1 cellular context compared by ENCODE assay signal in the genomic region with DNA sequence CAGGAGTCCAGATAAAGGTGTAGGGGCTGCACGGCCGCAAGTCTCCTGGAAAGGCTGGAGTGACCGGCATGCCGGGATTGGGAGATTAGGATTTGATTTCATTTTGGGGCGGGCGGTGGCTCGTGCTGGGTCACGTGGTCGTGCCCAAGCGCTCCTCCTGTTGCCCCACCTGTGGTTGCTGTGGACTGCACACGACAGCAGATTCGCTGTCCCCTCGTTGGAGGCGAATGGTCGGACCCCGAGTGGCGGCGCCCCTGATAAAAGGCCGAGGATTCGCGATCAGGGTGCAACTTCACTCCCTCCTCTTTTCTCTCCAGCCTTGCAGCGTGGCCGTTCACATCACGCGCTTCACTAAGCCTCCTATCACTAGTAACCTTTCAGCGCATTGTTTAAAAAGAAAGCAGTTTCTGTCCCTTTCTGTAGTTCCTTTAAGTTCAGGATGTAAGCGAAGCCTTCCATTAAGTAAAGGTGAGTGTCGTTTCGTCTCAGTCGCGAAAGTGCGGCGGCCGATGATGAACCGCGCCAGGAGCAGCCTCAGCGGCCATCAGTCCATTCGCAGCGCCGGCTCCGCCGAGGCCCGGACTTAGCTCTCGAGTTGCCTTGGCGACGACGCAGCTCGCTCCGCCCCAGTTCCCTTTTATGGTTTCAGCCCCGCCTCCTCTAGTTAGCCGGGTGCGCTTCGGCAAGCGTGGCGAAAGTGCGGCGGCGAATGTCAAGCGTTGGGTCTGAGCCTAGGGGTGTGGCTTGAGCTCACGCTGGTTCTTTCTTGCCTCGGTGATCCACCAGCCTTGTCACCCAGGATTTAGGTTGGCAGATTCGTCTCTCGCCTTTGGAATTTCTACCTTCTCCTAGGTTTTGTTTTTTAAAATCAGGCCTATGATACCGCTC.
TF ChIP-seq lines count a peak whose summit lies in the region.

No MANE protein-coding gene starts in this region.

TF ChIP-seq in K562, 482 proteins besides CTCF, POLR2A, EP300 and RAD21 (continued from another document and continues in another):
- TF ChIP-seq, protein P1, sequence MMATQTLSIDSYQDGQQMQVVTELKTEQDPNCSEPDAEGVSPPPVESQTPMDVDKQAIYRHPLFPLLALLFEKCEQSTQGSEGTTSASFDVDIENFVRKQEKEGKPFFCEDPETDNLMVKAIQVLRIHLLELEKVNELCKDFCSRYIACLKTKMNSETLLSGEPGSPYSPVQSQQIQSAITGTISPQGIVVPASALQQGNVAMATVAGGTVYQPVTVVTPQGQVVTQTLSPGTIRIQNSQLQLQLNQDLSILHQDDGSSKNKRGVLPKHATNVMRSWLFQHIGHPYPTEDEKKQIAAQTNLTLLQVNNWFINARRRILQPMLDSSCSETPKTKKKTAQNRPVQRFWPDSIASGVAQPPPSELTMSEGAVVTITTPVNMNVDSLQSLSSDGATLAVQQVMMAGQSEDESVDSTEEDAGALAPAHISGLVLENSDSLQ (IDR thresholded peaks at IDR 0.05): no peak
- TF ChIP-seq, protein P2, sequence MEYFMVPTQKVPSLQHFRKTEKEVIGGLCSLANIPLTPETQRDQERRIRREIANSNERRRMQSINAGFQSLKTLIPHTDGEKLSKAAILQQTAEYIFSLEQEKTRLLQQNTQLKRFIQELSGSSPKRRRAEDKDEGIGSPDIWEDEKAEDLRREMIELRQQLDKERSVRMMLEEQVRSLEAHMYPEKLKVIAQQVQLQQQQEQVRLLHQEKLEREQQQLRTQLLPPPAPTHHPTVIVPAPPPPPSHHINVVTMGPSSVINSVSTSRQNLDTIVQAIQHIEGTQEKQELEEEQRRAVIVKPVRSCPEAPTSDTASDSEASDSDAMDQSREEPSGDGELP (CRISPR knock-in tag; IDR thresholded peaks at IDR 0.05; ENCODE audit: borderline replicate concordance): peak; percentile 46; the same call in 1 of the 2 replicates
- TF ChIP-seq SMARCA4 (IDR thresholded peaks at IDR 0.05) (no peak), ZBTB1 (CRISPR knock-in tag; IDR thresholded peaks at IDR 0.05; ENCODE audit: borderline replicate concordance, low read depth) (no peak), MCM2 (IDR thresholded peaks at IDR 0.05; ENCODE audit: low read depth) (no peak), ZNF551 (CRISPR knock-in tag; IDR thresholded peaks at IDR 0.05) (no peak), ZNF282 (CRISPR knock-in tag; IDR thresholded peaks at IDR 0.05) (no peak), SMARCA5 (IDR thresholded peaks at IDR 0.05) (no peak), GABPA (tag; conservative IDR thresholded peaks at IDR 0.05; ENCODE audit: low read depth) (no peak), IFI16 (CRISPR knock-in tag; IDR thresholded peaks at IDR 0.05) (no peak), NFIX (CRISPR knock-in tag; IDR thresholded peaks at IDR 0.05; ENCODE audit: low read depth) (no peak), LARP7 (IDR thresholded peaks at IDR 0.05) (no peak), SRF (CRISPR knock-in tag; IDR thresholded peaks at IDR 0.05) (peak; percentile 88 to 97), RBM14 (IDR thresholded peaks at IDR 0.05; ENCODE audit: borderline replicate concordance, insufficient read depth, low read depth, low read length) (no peak), FOXK2 (conservative IDR thresholded peaks at IDR 0.05 in 1 of 2, IDR thresholded peaks at IDR 0.05 in 1 of 2; ENCODE audit: low read depth in 2 of 2) (no peak), ESRRA (IDR thresholded peaks at IDR 0.05; ENCODE audit: borderline replicate concordance, low read depth) (no peak), ZNF143 (CRISPR knock-in tag; IDR thresholded peaks at IDR 0.05) (no peak), MEF2D (tag; conservative IDR thresholded peaks at IDR 0.05; ENCODE audit: low read depth) (no peak), PTTG1 (tag; IDR thresholded peaks at IDR 0.05; ENCODE audit: low read depth) (no peak), ZNF668 (CRISPR knock-in tag; IDR thresholded peaks at IDR 0.05) (no peak), ZFP30 (CRISPR knock-in tag; IDR thresholded peaks at IDR 0.05; ENCODE audit: borderline replicate concordance) (no peak), HMGN3 (IDR thresholded peaks at IDR 0.05; ENCODE audit: borderline replicate concordance, extremely low read depth, insufficient read length, low read depth, low read length) (peak; percentile 74), XRCC4 (IDR thresholded peaks at IDR 0.05; ENCODE audit: extremely low read depth, insufficient read depth, insufficient read length) (no peak), TRIM28 (IDR thresholded peaks at IDR 0.05) (no peak), TCF7 (IDR thresholded peaks at IDR 0.05; ENCODE audit: borderline replicate concordance) (no peak), OTX1 (CRISPR knock-in tag; IDR thresholded peaks at IDR 0.05) (no peak), ZNF263 (CRISPR knock-in tag; IDR thresholded peaks at IDR 0.05; ENCODE audit: borderline replicate concordance) (no peak), XRCC5 (IDR thresholded peaks at IDR 0.05; ENCODE audit: low read depth, low read length) (no peak), TOE1 (IDR thresholded peaks at IDR 0.05; ENCODE audit: borderline replicate concordance) (peak; percentile 77), TOE1 (CRISPR knock-in tag; IDR thresholded peaks at IDR 0.05; ENCODE audit: borderline replicate concordance, low read depth) (no peak), RNF2 (IDR thresholded peaks at IDR 0.05) (no peak), NFRKB (IDR thresholded peaks at IDR 0.05; ENCODE audit: low read depth) (0 out of 2 replicates have a peak, but pooled peaks have one; percentile 28), ZNF274 (IDR thresholded peaks at IDR 0.05; ENCODE audit: borderline replicate concordance, low read depth, low read length) (no peak), ZNF57 (CRISPR knock-in tag; IDR thresholded peaks at IDR 0.05) (no peak)
- TF ChIP-seq, protein P3, sequence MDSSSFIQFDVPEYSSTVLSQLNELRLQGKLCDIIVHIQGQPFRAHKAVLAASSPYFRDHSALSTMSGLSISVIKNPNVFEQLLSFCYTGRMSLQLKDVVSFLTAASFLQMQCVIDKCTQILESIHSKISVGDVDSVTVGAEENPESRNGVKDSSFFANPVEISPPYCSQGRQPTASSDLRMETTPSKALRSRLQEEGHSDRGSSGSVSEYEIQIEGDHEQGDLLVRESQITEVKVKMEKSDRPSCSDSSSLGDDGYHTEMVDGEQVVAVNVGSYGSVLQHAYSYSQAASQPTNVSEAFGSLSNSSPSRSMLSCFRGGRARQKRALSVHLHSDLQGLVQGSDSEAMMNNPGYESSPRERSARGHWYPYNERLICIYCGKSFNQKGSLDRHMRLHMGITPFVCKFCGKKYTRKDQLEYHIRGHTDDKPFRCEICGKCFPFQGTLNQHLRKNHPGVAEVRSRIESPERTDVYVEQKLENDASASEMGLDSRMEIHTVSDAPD (CRISPR knock-in tag; IDR thresholded peaks at IDR 0.05): no peak
- TF ChIP-seq, protein P4, sequence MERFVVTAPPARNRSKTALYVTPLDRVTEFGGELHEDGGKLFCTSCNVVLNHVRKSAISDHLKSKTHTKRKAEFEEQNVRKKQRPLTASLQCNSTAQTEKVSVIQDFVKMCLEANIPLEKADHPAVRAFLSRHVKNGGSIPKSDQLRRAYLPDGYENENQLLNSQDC (CRISPR knock-in tag; IDR thresholded peaks at IDR 0.05): no peak
- TF ChIP-seq, protein P5, sequence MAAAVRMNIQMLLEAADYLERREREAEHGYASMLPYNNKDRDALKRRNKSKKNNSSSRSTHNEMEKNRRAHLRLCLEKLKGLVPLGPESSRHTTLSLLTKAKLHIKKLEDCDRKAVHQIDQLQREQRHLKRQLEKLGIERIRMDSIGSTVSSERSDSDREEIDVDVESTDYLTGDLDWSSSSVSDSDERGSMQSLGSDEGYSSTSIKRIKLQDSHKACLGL (CRISPR knock-in tag; IDR thresholded peaks at IDR 0.05; ENCODE audit: borderline replicate concordance, poor library complexity, severe bottlenecking): no peak
- TF ChIP-seq, protein P6, sequence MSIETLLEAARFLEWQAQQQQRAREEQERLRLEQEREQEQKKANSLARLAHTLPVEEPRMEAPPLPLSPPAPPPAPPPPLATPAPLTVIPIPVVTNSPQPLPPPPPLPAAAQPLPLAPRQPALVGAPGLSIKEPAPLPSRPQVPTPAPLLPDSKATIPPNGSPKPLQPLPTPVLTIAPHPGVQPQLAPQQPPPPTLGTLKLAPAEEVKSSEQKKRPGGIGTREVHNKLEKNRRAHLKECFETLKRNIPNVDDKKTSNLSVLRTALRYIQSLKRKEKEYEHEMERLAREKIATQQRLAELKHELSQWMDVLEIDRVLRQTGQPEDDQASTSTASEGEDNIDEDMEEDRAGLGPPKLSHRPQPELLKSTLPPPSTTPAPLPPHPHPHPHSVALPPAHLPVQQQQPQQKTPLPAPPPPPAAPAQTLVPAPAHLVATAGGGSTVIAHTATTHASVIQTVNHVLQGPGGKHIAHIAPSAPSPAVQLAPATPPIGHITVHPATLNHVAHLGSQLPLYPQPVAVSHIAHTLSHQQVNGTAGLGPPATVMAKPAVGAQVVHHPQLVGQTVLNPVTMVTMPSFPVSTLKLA (conservative IDR thresholded peaks at IDR 0.05): peak; percentile 34 to 60; a peak in 3 of 4 replicates
- TF ChIP-seq, protein P7, sequence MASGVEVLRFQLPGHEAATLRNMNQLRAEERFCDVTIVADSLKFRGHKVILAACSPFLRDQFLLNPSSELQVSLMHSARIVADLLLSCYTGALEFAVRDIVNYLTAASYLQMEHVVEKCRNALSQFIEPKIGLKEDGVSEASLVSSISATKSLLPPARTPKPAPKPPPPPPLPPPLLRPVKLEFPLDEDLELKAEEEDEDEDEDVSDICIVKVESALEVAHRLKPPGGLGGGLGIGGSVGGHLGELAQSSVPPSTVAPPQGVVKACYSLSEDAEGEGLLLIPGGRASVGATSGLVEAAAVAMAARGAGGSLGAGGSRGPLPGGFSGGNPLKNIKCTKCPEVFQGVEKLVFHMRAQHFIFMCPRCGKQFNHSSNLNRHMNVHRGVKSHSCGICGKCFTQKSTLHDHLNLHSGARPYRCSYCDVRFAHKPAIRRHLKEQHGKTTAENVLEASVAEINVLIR (CRISPR knock-in tag; IDR thresholded peaks at IDR 0.05): no peak
- TF ChIP-seq, protein P8, sequence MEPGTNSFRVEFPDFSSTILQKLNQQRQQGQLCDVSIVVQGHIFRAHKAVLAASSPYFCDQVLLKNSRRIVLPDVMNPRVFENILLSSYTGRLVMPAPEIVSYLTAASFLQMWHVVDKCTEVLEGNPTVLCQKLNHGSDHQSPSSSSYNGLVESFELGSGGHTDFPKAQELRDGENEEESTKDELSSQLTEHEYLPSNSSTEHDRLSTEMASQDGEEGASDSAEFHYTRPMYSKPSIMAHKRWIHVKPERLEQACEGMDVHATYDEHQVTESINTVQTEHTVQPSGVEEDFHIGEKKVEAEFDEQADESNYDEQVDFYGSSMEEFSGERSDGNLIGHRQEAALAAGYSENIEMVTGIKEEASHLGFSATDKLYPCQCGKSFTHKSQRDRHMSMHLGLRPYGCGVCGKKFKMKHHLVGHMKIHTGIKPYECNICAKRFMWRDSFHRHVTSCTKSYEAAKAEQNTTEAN (CRISPR knock-in tag; IDR thresholded peaks at IDR 0.05): no peak
- TF ChIP-seq, protein P9, sequence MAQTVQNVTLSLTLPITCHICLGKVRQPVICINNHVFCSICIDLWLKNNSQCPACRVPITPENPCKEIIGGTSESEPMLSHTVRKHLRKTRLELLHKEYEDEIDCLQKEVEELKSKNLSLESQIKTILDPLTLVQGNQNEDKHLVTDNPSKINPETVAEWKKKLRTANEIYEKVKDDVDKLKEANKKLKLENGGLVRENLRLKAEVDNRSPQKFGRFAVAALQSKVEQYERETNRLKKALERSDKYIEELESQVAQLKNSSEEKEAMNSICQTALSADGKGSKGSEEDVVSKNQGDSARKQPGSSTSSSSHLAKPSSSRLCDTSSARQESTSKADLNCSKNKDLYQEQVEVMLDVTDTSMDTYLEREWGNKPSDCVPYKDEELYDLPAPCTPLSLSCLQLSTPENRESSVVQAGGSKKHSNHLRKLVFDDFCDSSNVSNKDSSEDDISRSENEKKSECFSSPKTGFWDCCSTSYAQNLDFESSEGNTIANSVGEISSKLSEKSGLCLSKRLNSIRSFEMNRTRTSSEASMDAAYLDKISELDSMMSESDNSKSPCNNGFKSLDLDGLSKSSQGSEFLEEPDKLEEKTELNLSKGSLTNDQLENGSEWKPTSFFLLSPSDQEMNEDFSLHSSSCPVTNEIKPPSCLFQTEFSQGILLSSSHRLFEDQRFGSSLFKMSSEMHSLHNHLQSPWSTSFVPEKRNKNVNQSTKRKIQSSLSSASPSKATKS (CRISPR knock-in tag; IDR thresholded peaks at IDR 0.05): no peak
- TF ChIP-seq, protein P10, sequence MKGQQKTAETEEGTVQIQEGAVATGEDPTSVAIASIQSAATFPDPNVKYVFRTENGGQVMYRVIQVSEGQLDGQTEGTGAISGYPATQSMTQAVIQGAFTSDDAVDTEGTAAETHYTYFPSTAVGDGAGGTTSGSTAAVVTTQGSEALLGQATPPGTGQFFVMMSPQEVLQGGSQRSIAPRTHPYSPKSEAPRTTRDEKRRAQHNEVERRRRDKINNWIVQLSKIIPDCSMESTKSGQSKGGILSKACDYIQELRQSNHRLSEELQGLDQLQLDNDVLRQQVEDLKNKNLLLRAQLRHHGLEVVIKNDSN (CRISPR knock-in tag; IDR thresholded peaks at IDR 0.05): peak; percentile 81
- TF ChIP-seq, protein P11, sequence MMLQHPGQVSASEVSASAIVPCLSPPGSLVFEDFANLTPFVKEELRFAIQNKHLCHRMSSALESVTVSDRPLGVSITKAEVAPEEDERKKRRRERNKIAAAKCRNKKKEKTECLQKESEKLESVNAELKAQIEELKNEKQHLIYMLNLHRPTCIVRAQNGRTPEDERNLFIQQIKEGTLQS (IDR thresholded peaks at IDR 0.05): no peak
- TF ChIP-seq, protein P11 (CRISPR knock-in tag; conservative IDR thresholded peaks at IDR 0.05): no peak
- TF ChIP-seq, protein P12, sequence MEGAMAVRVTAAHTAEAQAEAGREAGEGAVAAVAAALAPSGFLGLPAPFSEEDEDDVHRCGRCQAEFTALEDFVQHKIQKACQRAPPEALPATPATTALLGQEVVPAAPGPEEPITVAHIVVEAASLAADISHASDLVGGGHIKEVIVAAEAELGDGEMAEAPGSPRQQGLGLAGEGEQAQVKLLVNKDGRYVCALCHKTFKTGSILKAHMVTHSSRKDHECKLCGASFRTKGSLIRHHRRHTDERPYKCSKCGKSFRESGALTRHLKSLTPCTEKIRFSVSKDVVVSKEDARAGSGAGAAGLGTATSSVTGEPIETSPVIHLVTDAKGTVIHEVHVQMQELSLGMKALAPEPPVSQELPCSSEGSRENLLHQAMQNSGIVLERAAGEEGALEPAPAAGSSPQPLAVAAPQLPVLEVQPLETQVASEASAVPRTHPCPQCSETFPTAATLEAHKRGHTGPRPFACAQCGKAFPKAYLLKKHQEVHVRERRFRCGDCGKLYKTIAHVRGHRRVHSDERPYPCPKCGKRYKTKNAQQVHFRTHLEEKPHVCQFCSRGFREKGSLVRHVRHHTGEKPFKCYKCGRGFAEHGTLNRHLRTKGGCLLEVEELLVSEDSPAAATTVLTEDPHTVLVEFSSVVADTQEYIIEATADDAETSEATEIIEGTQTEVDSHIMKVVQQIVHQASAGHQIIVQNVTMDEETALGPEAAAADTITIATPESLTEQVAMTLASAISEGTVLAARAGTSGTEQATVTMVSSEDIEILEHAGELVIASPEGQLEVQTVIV (CRISPR knock-in tag; IDR thresholded peaks at IDR 0.05; ENCODE audit: borderline replicate concordance): no peak
- TF ChIP-seq, protein P13, sequence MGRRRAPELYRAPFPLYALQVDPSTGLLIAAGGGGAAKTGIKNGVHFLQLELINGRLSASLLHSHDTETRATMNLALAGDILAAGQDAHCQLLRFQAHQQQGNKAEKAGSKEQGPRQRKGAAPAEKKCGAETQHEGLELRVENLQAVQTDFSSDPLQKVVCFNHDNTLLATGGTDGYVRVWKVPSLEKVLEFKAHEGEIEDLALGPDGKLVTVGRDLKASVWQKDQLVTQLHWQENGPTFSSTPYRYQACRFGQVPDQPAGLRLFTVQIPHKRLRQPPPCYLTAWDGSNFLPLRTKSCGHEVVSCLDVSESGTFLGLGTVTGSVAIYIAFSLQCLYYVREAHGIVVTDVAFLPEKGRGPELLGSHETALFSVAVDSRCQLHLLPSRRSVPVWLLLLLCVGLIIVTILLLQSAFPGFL (CRISPR knock-in tag; IDR thresholded peaks at IDR 0.05): no peak
